In the genomic region with DNA sequence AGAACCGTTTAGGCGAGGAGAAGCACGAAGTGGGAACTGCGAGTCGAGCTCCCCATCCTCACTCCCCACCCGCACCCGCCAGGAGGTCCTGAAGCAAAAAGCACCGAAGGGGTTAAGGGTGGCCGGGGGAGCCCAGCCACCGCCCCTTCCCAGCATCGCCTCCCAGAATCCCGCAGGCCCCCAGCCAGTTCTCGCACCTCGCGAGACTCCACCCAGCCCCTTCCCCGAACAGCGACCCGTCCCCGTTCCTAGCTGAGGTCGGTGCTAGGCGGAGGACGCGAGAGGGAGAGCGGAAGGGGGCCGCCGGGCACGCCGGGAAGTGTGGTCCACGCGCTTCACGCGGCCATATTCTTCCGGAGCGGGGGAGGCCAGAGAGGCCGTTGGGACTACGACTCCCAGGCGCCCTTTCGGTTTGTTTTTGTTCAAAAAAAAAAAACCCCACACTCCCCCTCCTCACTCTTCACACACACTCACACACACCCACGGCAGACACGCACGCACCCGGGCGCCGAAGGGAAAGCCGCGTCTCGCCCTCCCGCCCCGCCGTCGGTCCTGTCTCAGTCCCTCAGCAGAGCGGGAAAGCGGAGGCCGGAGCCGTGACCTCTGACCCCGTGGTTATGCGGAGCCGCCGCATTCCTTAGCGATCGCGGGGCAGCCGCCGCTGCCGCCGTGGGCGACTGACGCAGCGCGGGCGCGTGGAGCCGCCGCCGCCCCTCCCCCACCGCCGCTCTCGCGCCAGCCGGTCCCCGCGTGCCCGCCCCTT, we compare ENCODE assay signal across 8 cellular contexts. TPM values are rescaled to one million over a fixed set of nuclear protein-coding genes. Genes with fewer than 3 reads are reported as not detected.
DNase-seq lines count a peak whose midpoint lies in the region; ATAC-seq and TF ChIP-seq lines count a peak whose summit lies in the region.

Gene ASXL1, plus strand, starts transcription at position 463 of the 763 bp plus-strand sequence. CDS start 445 bp downstream, outside the sequence.

- peak within 1 kb of the TSS; percentile 87 to 99 (median 96) for H3K4me3 Mint-ChIP-seq in naive thymus-derived CD4-positive, alpha-beta T cell
- peak within 1 kb of the TSS; percentile 98 to 99 for H3K4me3 Mint-ChIP-seq in stimulated activated naive B cell treated with anti-CD40 and anti-IgM and Interleukin-4, amounts not matched to agents 10 μg/mL and 1 μg/mL and 100 μg/mL, for 72 hours

- no peaks in the 10 kb centered on the region for H3K9me3 ChIP-seq in DOHH2 (ENCODE audit: control insufficient read depth, insufficient read depth, low read length)
- H3K9me3 ChIP-seq in GM23248 (ENCODE audit: low read depth), result no peaks in the 10 kb centered on the region
- H3K9me3 ChIP-seq in naive thymus-derived CD4-positive, alpha-beta T cell (ENCODE audit: control insufficient read depth in 2 of 3, low read length in 3 of 3), result no peaks in the 10 kb centered on the region

- H3K4me2 ChIP-seq in DOHH2 (ENCODE audit: low read length) (peak within 1 kb of the TSS; percentile 98), GM23248 (ENCODE audit: unreplicated experiment) (peak within 1 kb of the TSS; percentile 90)

- H3K9ac ChIP-seq in GM23248, result peak within 1 kb of the TSS; percentile 92

- H4K20me1 ChIP-seq in DOHH2 (ENCODE audit: control insufficient read depth, insufficient read depth, low read depth, low read length), result peaks cover 17% of the 10 kb centered on the region
- H4K20me1 ChIP-seq in GM23248 (ENCODE audit: insufficient read depth), result peaks cover 6% of the 10 kb centered on the region; the same call in 1 of the 2 replicates

- H3K4me3 ChIP-seq in DOHH2 (ENCODE audit: low read length) (peak within 1 kb of the TSS; percentile 96), GM23248 (peak within 1 kb of the TSS; percentile 78)
- H3K4me3 ChIP-seq in naive thymus-derived CD4-positive, alpha-beta T cell (ENCODE audit: low read length), result peak within 1 kb of the TSS; percentile 95

- H3K4me1 Mint-ChIP-seq in naive thymus-derived CD4-positive, alpha-beta T cell, result peaks cover 38 to 65% (median 45%) of the 10 kb centered on the region in 7 donors
- peaks cover 41 to 76% of the 10 kb centered on the region in 2 donors for H3K4me1 Mint-ChIP-seq in stimulated activated naive B cell treated with anti-CD40 and anti-IgM and Interleukin-4, amounts not matched to agents 10 μg/mL and 1 μg/mL and 100 μg/mL, for 72 hours

- CTCF ChIA-PET in naive thymus-derived CD4-positive, alpha-beta T cell (lab: Charles Lee), result interaction anchor here (0.6 kb wide), 1 partner anchor 14 kb away, joined by 3 read pairs; no protein-coding TSS in a partner anchor

- H3K36me3 ChIP-seq in DOHH2 (ENCODE audit: control insufficient read depth, low read length), result peaks cover 22% of the 10 kb centered on the region
- H3K36me3 ChIP-seq in GM23248 (ENCODE audit: low read depth), result no peaks in the 10 kb centered on the region
- no peaks in the 10 kb centered on the region for H3K36me3 ChIP-seq in naive thymus-derived CD4-positive, alpha-beta T cell (ENCODE audit: control insufficient read depth in 2 of 3, insufficient read depth in 3 of 3, low read length in 3 of 3)

- intact Hi-C loops in naive thymus-derived CD4-positive, alpha-beta T cell (cut with micrococcal nuclease), result loop anchor here (1.0 to 5.0 kb wide), 21 partner anchors 21 to 1944 kb away; partner anchors contain the start of genes EIF2S2 (in 2 of the 2), KIF3B (in 2 of the 2), PLAGL2 (in 2 of the 2) and POFUT1 (in 2 of the 2)

- no peaks in the 10 kb centered on the region for H3K9me3 Mint-ChIP-seq in naive thymus-derived CD4-positive, alpha-beta T cell
- H3K9me3 Mint-ChIP-seq in stimulated activated naive B cell treated with anti-CD40 and anti-IgM and Interleukin-4, amounts not matched to agents 10 μg/mL and 1 μg/mL and 100 μg/mL, for 72 hours, result no peaks in the 10 kb centered on the region

- H3K27ac ChIP-seq in DOHH2 (ENCODE audit: low read depth, low read length) (peak within 1 kb of the TSS; percentile 80), GM23248 (peak within 1 kb of the TSS; percentile 93)
- peak within 1 kb of the TSS; percentile 98 for H3K27ac ChIP-seq in naive thymus-derived CD4-positive, alpha-beta T cell (ENCODE audit: low read depth, low read length)

- H3K4me1 ChIP-seq in DOHH2 (ENCODE audit: control insufficient read depth, low read length) (peaks cover 68% of the 10 kb centered on the region), GM23248 (ENCODE audit: insufficient read depth) (peaks cover 52% of the 10 kb centered on the region)
- H3K4me1 ChIP-seq in naive thymus-derived CD4-positive, alpha-beta T cell (ENCODE audit: control insufficient read depth in 2 of 2, insufficient read depth in 2 of 2, low read length in 2 of 2), result peaks cover 10 to 27% of the 10 kb centered on the region in 2 donors

- H3K36me3 Mint-ChIP-seq in naive thymus-derived CD4-positive, alpha-beta T cell, result peaks cover 0 to 8% (median 0%) of the 10 kb centered on the region in 5 donors
- peaks cover 9 to 21% of the 10 kb centered on the region in 2 donors for H3K36me3 Mint-ChIP-seq in stimulated activated naive B cell treated with anti-CD40 and anti-IgM and Interleukin-4, amounts not matched to agents 10 μg/mL and 1 μg/mL and 100 μg/mL, for 72 hours

- H3F3A ChIP-seq in DOHH2 (ENCODE audit: control insufficient read depth, insufficient read depth) (peaks cover 11% of the 10 kb centered on the region), GM23248 (ENCODE audit: insufficient read depth) (peaks cover 58% of the 10 kb centered on the region)

- 0 to 1% methylated on average over 32 to 83 of the region's 83 CpGs for WGBS in GM23248 (ENCODE audit: low coverage in 1 of 2, low lambda C conversion rate in 2 of 2, missing lambda C conversion rate in 2 of 2), 2 experiments

- peak within 1 kb of the TSS; percentile 79 for H2AFZ ChIP-seq in GM23248

- ATAC-seq in naive thymus-derived CD4-positive, alpha-beta T cell, result peak; percentile 94
- peak; percentile 82 to 87 for ATAC-seq in stimulated activated naive B cell treated with anti-CD40 and anti-IgM and Interleukin-4, amounts not matched to agents 10 μg/mL and 1 μg/mL and 100 μg/mL, for 72 hours (replicated peaks)

- H3K27me3 Mint-ChIP-seq in naive thymus-derived CD4-positive, alpha-beta T cell, result no peaks in the 10 kb centered on the region
- H3K27me3 Mint-ChIP-seq in stimulated activated naive B cell treated with anti-CD40 and anti-IgM and Interleukin-4, amounts not matched to agents 10 μg/mL and 1 μg/mL and 100 μg/mL, for 72 hours, result no peaks in the 10 kb centered on the region

- no peaks in the 10 kb centered on the region for H3K27me3 ChIP-seq in DOHH2 (ENCODE audit: control insufficient read depth, low read length)
- H3K27me3 ChIP-seq in GM23248 (replicated peaks; ENCODE audit: insufficient read depth), result no peaks in the 10 kb centered on the region
- no peaks in the 10 kb centered on the region for H3K27me3 ChIP-seq in naive thymus-derived CD4-positive, alpha-beta T cell (ENCODE audit: control insufficient read depth in 2 of 2, insufficient read depth in 2 of 2, low read length in 2 of 2)

- H3K9me2 ChIP-seq in DOHH2 (replicated peaks; ENCODE audit: control insufficient read depth, low read length), result no peaks in the 10 kb centered on the region
- no peaks in the 10 kb centered on the region for H3K9me2 ChIP-seq in GM23248 (ENCODE audit: insufficient read depth)

- DNase-seq in GM23248 (peak; percentile 98), LHCN-M2 (ENCODE audit: low read depth) (peak; percentile 97), RPMI8226 (peak; percentile 97), fibroblast of gingiva (ENCODE audit: low read depth) (peak; percentile 97)
- DNase-seq in activated T-helper 1 cell treated with anti-CD3 and anti-CD28 coated beads, Interleukin-2, amount 50 U/mL, for 16 hours (ENCODE audit: low read depth in 1 of 2, low spot score in 1 of 2), result peak; percentile 85 to 93
- DNase-seq in naive thymus-derived CD4-positive, alpha-beta T cell, result peak; percentile 81 to 96 (median 95)
- DNase-seq in stimulated activated naive B cell treated with anti-CD40 and anti-IgM and Interleukin-4, amounts not matched to agents 10 μg/mL and 1 μg/mL and 100 μg/mL, for 72 hours, result peak; percentile 97

- peak within 1 kb of the TSS; percentile 97 to 100 (median 99) for H3K27ac Mint-ChIP-seq in naive thymus-derived CD4-positive, alpha-beta T cell
- peak within 1 kb of the TSS; percentile 100 for H3K27ac Mint-ChIP-seq in stimulated activated naive B cell treated with anti-CD40 and anti-IgM and Interleukin-4, amounts not matched to agents 10 μg/mL and 1 μg/mL and 100 μg/mL, for 72 hours

- in situ Hi-C loops in GM23248 (cut with MboI), result no loop called here

- no peak for TF ChIP-seq CTCF in DOHH2 (IDR thresholded peaks at IDR 0.05; ENCODE audit: low read depth, low read length, poor library complexity, severe bottlenecking)

- H3K79me2 ChIP-seq in DOHH2 (ENCODE audit: control insufficient read depth, low read length) (peaks cover 54% of the 10 kb centered on the region), GM23248 (ENCODE audit: insufficient read depth) (peaks cover 43% of the 10 kb centered on the region)

- POLR2A ChIA-PET in naive thymus-derived CD4-positive, alpha-beta T cell (lab: Charles Lee), result interaction anchor here (0.7 to 2.9 kb wide), 12 partner anchors 10 to 182 kb away, joined by 3 to 17 read pairs (median 5); no protein-coding TSS in a partner anchor

RNA-seq across cellular contexts. Expression of gene ASXL1, which starts in this region (rescaled TPM):
- 38.8 and 39.9 TPM in 2 replicates for total RNA-seq in GM23248 (2014; rRNA removed; shearing (Covaris generic))
- 13.8 and 18.7 TPM in 2 replicates for polyA plus RNA-seq in GM23248 (2016; fragmentation: Nextera tagmentation; extraction: Ambion mirVana)
- 23.3 and 28.4 TPM in 2 replicates for total RNA-seq in LHCN-M2 (2014; rRNA removed)
- 20.7 TPM for polyA plus RNA-seq in LHCN-M2 (2012)
- total RNA-seq in naive thymus-derived CD4-positive, alpha-beta T cell, result 100 to 1,000 TPM; 106 to 200 (median 158) TPM
- polyA plus RNA-seq in naive thymus-derived CD4-positive, alpha-beta T cell, result 10 to 100 TPM; 14.7 to 18.8 TPM

Comparison
In these comparisons a context has a peak if more than half of its experiments do, and no peak if none do; other contexts are left out.
1. Peak in every context shown above with its lines: DNase-seq, ATAC-seq, H3K4me3 ChIP-seq and H3K27ac ChIP-seq.